In genomic region chr6:103177800-103178199, GRCh38 we compare ENCODE assay signal across 1 cellular context.
TF ChIP-seq lines count a peak whose summit lies in the region.

No MANE protein-coding gene starts in this region.

TF ChIP-seq in GM12878, 131 proteins besides CTCF, POLR2A, EP300 and RAD21:
- TF ChIP-seq NRF1 (conservative IDR thresholded peaks at IDR 0.05; ENCODE audit: low read depth, low read length), result no peak
- TF ChIP-seq ATF7 (IDR thresholded peaks at IDR 0.05; ENCODE audit: low read depth), result peak; percentile 34; the same call in 1 of the 2 replicates
- TF ChIP-seq KDM1A (IDR thresholded peaks at IDR 0.05; ENCODE audit: borderline replicate concordance), result no peak
- no peak for TF ChIP-seq PAX8 (IDR thresholded peaks at IDR 0.05)
- no peak for TF ChIP-seq RELA (IDR thresholded peaks at IDR 0.05; ENCODE audit: borderline replicate concordance, partially characterized antibody)
